In the genomic region with DNA sequence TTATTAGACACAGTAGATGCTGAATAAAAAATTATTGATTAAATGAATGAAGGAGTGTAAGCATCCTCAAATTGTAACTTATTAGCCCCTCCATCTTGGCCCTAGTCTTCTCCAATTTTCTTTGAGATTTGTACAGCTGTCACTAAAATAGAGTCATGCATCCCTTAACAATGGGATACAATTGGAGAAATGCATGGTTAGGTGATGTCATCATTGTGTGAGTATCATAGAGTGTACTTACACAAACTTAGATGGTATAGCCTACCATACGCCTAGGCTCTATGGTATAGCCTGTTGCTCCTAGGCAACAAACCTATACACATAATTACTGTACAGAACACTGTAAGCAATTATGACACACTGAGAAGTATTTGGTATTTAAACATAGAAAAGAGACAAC, we compare ENCODE assay signal across 32 cellular contexts. TPM values are rescaled to one million over a fixed set of nuclear protein-coding genes. Genes with fewer than 3 reads are reported as not detected.
"Had no signal": no experiment of that assay in that cellular context is flagged by ENCODE, and none has a peak within 500 bp of the region (broad histone marks: within the 10 kb centered on the region; RNA-seq: fewer than 3 reads in every experiment).

No MANE protein-coding gene starts in this region.

- H3K4me2 ChIP-seq: smooth muscle cell had no signal

- H3K27ac ChIP-seq: ovary, parathyroid adenoma, psoas muscle, skin epidermis, spleen, suprapubic skin, testis, tibial artery, transverse colon, vagina had no signal

- H3K9me3 ChIP-seq: ovary, psoas muscle, suprapubic skin, testis, tibial artery, transverse colon, vagina had no signal

- H3K27me3 Mint-ChIP-seq: progenitor cell of endocrine pancreas; stimulated activated memory B cell treated with anti-CD40 and anti-IgM and Interleukin-4, amounts not matched to agents 10 μg/mL and 1 μg/mL and 100 μg/mL, for 72 hours; stimulated activated naive CD8-positive, alpha-beta T cell treated with anti-CD3 and anti-CD28 coated beads, Interleukin-15, amount 100 ng/mL, for 72 hours; type B pancreatic cell had no signal

- H3K4me1 ChIP-seq: parathyroid adenoma, psoas muscle, spleen, suprapubic skin, testis, tibial artery, transverse colon, vagina had no signal

- H3K9me3 Mint-ChIP-seq: type B pancreatic cell had no signal

- H3K4me1 Mint-ChIP-seq: naive thymus-derived CD8-positive, alpha-beta T cell; nephron progenitor cell; neural crest cell; stimulated activated memory B cell treated with anti-CD40 and anti-IgM and Interleukin-4, amounts not matched to agents 10 μg/mL and 1 μg/mL and 100 μg/mL, for 72 hours; stimulated activated naive CD8-positive, alpha-beta T cell treated with anti-CD3 and anti-CD28 coated beads, Interleukin-15, amount 100 ng/mL, for 72 hours had no signal

- ATAC-seq: naive thymus-derived CD8-positive, alpha-beta T cell; psoas muscle; right cardiac atrium; sciatic nerve; stimulated activated memory B cell treated with anti-CD40 and anti-IgM and Interleukin-4, amounts not matched to agents 10 μg/mL and 1 μg/mL and 100 μg/mL, for 72 hours had no signal

- H3K36me3 ChIP-seq: ovary, spleen, suprapubic skin, tibial artery, transverse colon, vagina had no signal

- H3K9ac ChIP-seq: parathyroid adenoma had no signal

- H3K79me2 ChIP-seq: parathyroid adenoma had no signal

- H3K4me3 Mint-ChIP-seq: naive thymus-derived CD8-positive, alpha-beta T cell; natural killer cell treated with Interleukin-12 subunit alpha and Interleukin-12 subunit beta and Interleukin-15 and Interleukin-18, amount 100 ng/mL, for 72 hours; nephron progenitor cell; neural crest cell; stimulated activated memory B cell treated with anti-CD40 and anti-IgM and Interleukin-4, amounts not matched to agents 10 μg/mL and 1 μg/mL and 100 μg/mL, for 72 hours; stimulated activated naive CD8-positive, alpha-beta T cell treated with anti-CD3 and anti-CD28 coated beads, Interleukin-15, amount 100 ng/mL, for 72 hours; type B pancreatic cell had no signal

- DNase-seq: naive thymus-derived CD8-positive, alpha-beta T cell; nephron progenitor cell; occipital lobe; ovary; posterior cingulate gyrus; psoas muscle; right cardiac atrium; spleen; stimulated activated CD4-positive, alpha-beta T cell treated with anti-CD3 and anti-CD28 coated beads, Interleukin-12 subunit alpha, Interleukin-12 subunit beta, amount 100 ng/mL, for 4 hours; stimulated activated CD4-positive, alpha-beta T cell treated with anti-CD3 and anti-CD28 coated beads, Interleukin-1b, Interleukin-23, amount 100 ng/mL, for 48 hours; stimulated activated CD4-positive, alpha-beta T cell treated with anti-CD3 and anti-CD28 coated beads, Interleukin-4, amount 100 ng/mL, for 1 hour; stimulated activated CD4-positive, alpha-beta T cell treated with anti-CD3 and anti-CD28 coated beads, Interleukin-4, amount 100 ng/mL, for 4 hours; stimulated activated CD8-positive, alpha-beta memory T cell treated with anti-CD3 and anti-CD28 coated beads, Interleukin-4, amount 100 ng/mL, for 48 hours; stimulated activated naive CD4-positive, alpha-beta T cell; stimulated activated naive CD8-positive, alpha-beta T cell treated with anti-CD3 and anti-CD28 coated beads, Interleukin-15, amount 100 ng/mL, for 72 hours; stimulated activated naive CD8-positive, alpha-beta T cell treated with anti-CD3 and anti-CD28 coated beads, Interleukin-15, Interleukin-2, amounts not matched to agents 100 U/mL and 50 U/mL, for 24 hours; substantia nigra; tibial artery; transverse colon had no signal

- H3K27me3 ChIP-seq: ovary, spleen, suprapubic skin, testis, tibial artery, transverse colon, vagina had no signal

- H3K27ac Mint-ChIP-seq: naive thymus-derived CD8-positive, alpha-beta T cell; nephron progenitor cell; progenitor cell of endocrine pancreas; stimulated activated memory B cell treated with anti-CD40 and anti-IgM and Interleukin-4, amounts not matched to agents 10 μg/mL and 1 μg/mL and 100 μg/mL, for 72 hours; stimulated activated naive CD8-positive, alpha-beta T cell treated with anti-CD3 and anti-CD28 coated beads, Interleukin-15, amount 100 ng/mL, for 72 hours; type B pancreatic cell had no signal

- H3K36me3 Mint-ChIP-seq: natural killer cell treated with Interleukin-12 subunit alpha and Interleukin-12 subunit beta and Interleukin-15 and Interleukin-18, amount 100 ng/mL, for 72 hours; stimulated activated memory B cell treated with anti-CD40 and anti-IgM and Interleukin-4, amounts not matched to agents 10 μg/mL and 1 μg/mL and 100 μg/mL, for 72 hours; type B pancreatic cell had no signal

- H3K4me3 ChIP-seq: ovary, psoas muscle, skin epidermis, smooth muscle cell, spleen, suprapubic skin, testis, tibial artery, transverse colon, vagina had no signal

- FAIRE-seq: urothelium cell line had no signal

- H2AFZ ChIP-seq: parathyroid adenoma had no signal

RNA-seq across cellular contexts. Expression of a gene that starts 38.3 kb away (rescaled TPM):
- total RNA-seq: naive thymus-derived CD8-positive, alpha-beta T cell; natural killer cell treated with Interleukin-12 subunit alpha and Interleukin-12 subunit beta and Interleukin-15 and Interleukin-18, amount 100 ng/mL, for 72 hours had no signal
- polyA plus RNA-seq: naive thymus-derived CD8-positive, alpha-beta T cell had no signal
